ENCODE assay signal across 1 cellular context in the genomic region with DNA sequence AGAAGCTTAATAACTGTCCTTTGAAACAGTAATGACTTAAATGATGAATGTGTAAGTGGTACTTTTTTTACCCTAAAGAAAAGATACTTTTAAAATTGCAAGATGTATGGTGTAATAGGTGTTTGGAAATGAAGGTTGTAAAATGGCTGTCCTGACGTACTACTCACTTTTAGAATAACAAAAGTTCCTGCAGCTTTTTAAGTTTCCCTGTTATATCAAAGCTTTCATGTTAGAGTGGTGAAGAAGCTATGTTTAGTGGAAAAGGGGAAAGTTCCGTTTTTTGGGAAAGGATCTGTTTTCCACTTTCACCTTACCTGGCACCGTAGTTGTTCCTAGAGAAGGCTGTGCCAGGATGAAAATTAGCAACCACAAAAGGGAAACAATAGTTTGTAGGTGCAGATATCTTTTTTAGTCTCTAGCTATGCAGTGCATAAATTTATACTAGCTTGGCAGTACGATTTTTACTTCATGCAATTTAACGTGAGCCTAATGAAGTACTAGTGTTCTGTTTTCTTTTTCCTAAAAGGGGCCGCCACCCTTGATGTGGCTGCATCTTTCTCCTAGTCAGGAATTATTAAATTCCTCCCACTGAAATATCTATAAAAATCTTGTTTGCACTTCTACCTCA.
TF ChIP-seq lines count a peak whose summit lies in the region.

No MANE protein-coding gene starts in this region.

TF ChIP-seq in K562, 482 proteins besides CTCF, POLR2A, EP300 and RAD21:
- no peak for TF ChIP-seq CEBPG (CRISPR knock-in tag; IDR thresholded peaks at IDR 0.05)
- TF ChIP-seq CEBPG (tag; conservative IDR thresholded peaks at IDR 0.05 in 1 of 2, IDR thresholded peaks at IDR 0.05 in 1 of 2), result 0 out of 4 replicates have a peak, but pooled peaks of 1 of the 2 experiments have one; percentile 34
- no peak for TF ChIP-seq ZNF140 (CRISPR knock-in tag; IDR thresholded peaks at IDR 0.05)
- TF ChIP-seq HMG20B (CRISPR knock-in tag; IDR thresholded peaks at IDR 0.05), result no peak
- TF ChIP-seq, protein P1, sequence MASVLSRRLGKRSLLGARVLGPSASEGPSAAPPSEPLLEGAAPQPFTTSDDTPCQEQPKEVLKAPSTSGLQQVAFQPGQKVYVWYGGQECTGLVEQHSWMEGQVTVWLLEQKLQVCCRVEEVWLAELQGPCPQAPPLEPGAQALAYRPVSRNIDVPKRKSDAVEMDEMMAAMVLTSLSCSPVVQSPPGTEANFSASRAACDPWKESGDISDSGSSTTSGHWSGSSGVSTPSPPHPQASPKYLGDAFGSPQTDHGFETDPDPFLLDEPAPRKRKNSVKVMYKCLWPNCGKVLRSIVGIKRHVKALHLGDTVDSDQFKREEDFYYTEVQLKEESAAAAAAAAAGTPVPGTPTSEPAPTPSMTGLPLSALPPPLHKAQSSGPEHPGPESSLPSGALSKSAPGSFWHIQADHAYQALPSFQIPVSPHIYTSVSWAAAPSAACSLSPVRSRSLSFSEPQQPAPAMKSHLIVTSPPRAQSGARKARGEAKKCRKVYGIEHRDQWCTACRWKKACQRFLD (CRISPR knock-in tag; IDR thresholded peaks at IDR 0.05), result 0 out of 2 replicates have a peak, but pooled peaks have one; percentile 13
- 0 out of 2 replicates have a peak, but pooled peaks have one; percentile 59 for TF ChIP-seq ZNF311 (CRISPR knock-in tag; IDR thresholded peaks at IDR 0.05)
- TF ChIP-seq, protein P2, sequence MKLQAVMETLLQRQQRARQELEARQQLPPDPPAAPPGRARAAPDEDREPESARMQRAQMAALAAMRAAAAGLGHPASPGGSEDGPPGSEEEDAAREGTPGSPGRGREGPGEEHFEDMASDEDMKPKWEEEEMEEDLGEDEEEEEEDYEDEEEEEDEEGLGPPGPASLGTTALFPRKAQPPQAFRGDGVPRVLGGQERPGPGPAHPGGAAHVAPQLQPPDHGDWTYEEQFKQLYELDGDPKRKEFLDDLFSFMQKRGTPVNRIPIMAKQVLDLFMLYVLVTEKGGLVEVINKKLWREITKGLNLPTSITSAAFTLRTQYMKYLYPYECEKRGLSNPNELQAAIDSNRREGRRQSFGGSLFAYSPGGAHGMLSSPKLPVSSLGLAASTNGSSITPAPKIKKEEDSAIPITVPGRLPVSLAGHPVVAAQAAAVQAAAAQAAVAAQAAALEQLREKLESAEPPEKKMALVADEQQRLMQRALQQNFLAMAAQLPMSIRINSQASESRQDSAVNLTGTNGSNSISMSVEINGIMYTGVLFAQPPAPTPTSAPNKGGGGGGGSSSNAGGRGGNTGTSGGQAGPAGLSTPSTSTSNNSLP (IDR thresholded peaks at IDR 0.05; ENCODE audit: borderline replicate concordance, low read depth, low read length), result no peak
- TF ChIP-seq RBM25 (IDR thresholded peaks at IDR 0.05; ENCODE audit: low read depth, low read length, severe bottlenecking), result no peak
